ENCODE assay signal across 8 cellular contexts in genomic region chr12:131608740-131609665, GRCh38.
A peak's percentile ranks its signal among the peaks of the same experiment; 100 is the strongest.
DNase-seq lines count a peak whose midpoint lies in the region; ATAC-seq, FAIRE-seq and TF ChIP-seq lines count a peak whose summit lies in the region.

No MANE protein-coding gene starts in this region.

- H2BK12ac ChIP-seq in H1 (ENCODE audit: low read depth, low read length): peak overlapping the region; percentile 92; the same call in 1 of the 2 replicates

- H2AFZ ChIP-seq in H1 (ENCODE audit: low read length): peak overlapping the region; percentile 55

- no peaks in the 10 kb centered on the region for H3K79me2 ChIP-seq in H1 (ENCODE audit: control insufficient read depth in 1 of 2, insufficient read depth in 2 of 2, low read length in 2 of 2)

- no peak overlapping the region for H3K23ac ChIP-seq in H1 (ENCODE audit: insufficient read length)

- no peak overlapping the region for H3K4me3 ChIP-seq in H1 (ENCODE audit: extremely low read depth in 1 of 4, insufficient read depth in 2 of 4, low read depth in 3 of 4, low read length in 4 of 4)

- CTCF ChIA-PET in activated CD8-positive, alpha-beta T cell treated with anti-CD3 and anti-CD28 coated beads for 36 hours (lab: Charles Lee): interaction anchor here (0.6 to 1.2 kb wide), 2 partner anchors 217 to 220 kb away, joined by 3 read pairs; no protein-coding TSS in a partner anchor
- CTCF ChIA-PET in H1 (lab: Charles Lee; ENCODE audit: partially characterized antibody): interaction anchor here (0.7 to 1.7 kb wide), 8 partner anchors 11 to 222 kb away, joined by 3 to 5 read pairs (median 4); no protein-coding TSS in a partner anchor

- no peak overlapping the region for H3K4me2 ChIP-seq in H1 (ENCODE audit: insufficient read depth in 1 of 2, low read depth in 2 of 2, low read length in 2 of 2)

- H3K79me1 ChIP-seq in H1 (ENCODE audit: low read depth, low read length): no peaks in the 10 kb centered on the region

- no peaks in the 10 kb centered on the region for H3K9me3 ChIP-seq in H1 (ENCODE audit: insufficient read depth in 2 of 2, low read depth in 1 of 2, low read length in 1 of 2)

- H4K20me1 ChIP-seq in H1 (replicated peaks in 1 of 2; ENCODE audit: control insufficient read depth in 1 of 2, insufficient read depth in 2 of 2, low read length in 2 of 2): no peaks in the 10 kb centered on the region

- peaks cover 0 to 2% (median 0%) of the 10 kb centered on the region in 4 experiments; a peak in 2 of 7 replicates for H3K4me1 ChIP-seq in H1 (replicated peaks in 1 of 4; ENCODE audit: control insufficient read depth in 3 of 4, insufficient read depth in 4 of 4, low read length in 3 of 4)

- POLR2A ChIA-PET in activated CD8-positive, alpha-beta T cell treated with anti-CD3 and anti-CD28 coated beads for 36 hours (lab: Charles Lee): no interaction called here
- POLR2A ChIA-PET in H1 (lab: Charles Lee; ENCODE audit: partially characterized antibody): interaction anchor here (1.1 kb wide), 1 partner anchor 11 kb away, joined by 3 read pairs; no protein-coding TSS in a partner anchor

- H3K27ac ChIP-seq in H1 (ENCODE audit: low read depth, low read length): no peak overlapping the region

- H3K4ac ChIP-seq in H1 (replicated peaks; ENCODE audit: insufficient read length, low read depth, low read length): no peak overlapping the region

- H3K27me3 Mint-ChIP-seq in activated CD8-positive, alpha-beta T cell treated with anti-CD3 and anti-CD28 coated beads for 36 hours: peaks cover 1% of the 10 kb centered on the region

- ATAC-seq in activated CD8-positive, alpha-beta T cell treated with anti-CD3 and anti-CD28 coated beads for 36 hours: peak; percentile 55
- ATAC-seq in GM18870 (IDR thresholded peaks at IDR 0.05; ENCODE audit: unreplicated experiment): no peak

- H2BK15ac ChIP-seq in H1 (ENCODE audit: low read length): peak overlapping the region; percentile 88

- H4K91ac ChIP-seq in H1 (replicated peaks; ENCODE audit: insufficient read length, low read length): peak overlapping the region; percentile 14

- no peak overlapping the region for H3K14ac ChIP-seq in H1 (ENCODE audit: insufficient read length)

- no peak overlapping the region for H3K4me3 Mint-ChIP-seq in activated CD8-positive, alpha-beta T cell treated with anti-CD3 and anti-CD28 coated beads for 36 hours

- TF ChIP-seq RAD21 in H1 (IDR thresholded peaks at IDR 0.05 in 1 of 2, conservative IDR thresholded peaks at IDR 0.05 in 1 of 2; ENCODE audit: low read depth in 2 of 2, low read length in 2 of 2): peak; percentile 82 to 88

- no peak overlapping the region for H3K56ac ChIP-seq in H1 (replicated peaks; ENCODE audit: insufficient read length, low read depth, low read length)

- peak overlapping the region; percentile 66; the same call in 1 of the 2 replicates for H2BK5ac ChIP-seq in H1 (ENCODE audit: low read depth, low read length)

- H2AK5ac ChIP-seq in H1 (ENCODE audit: low read depth, low read length): no peak overlapping the region

- no peaks in the 10 kb centered on the region for H3K9me3 Mint-ChIP-seq in activated CD8-positive, alpha-beta T cell treated with anti-CD3 and anti-CD28 coated beads for 36 hours

- no peak for TF ChIP-seq EP300 in H1 (IDR thresholded peaks at IDR 0.05; ENCODE audit: borderline replicate concordance in 1 of 2, low read depth in 2 of 2, low read length in 2 of 2)

- peak; percentile 94 for TF ChIP-seq CTCF in activated CD8-positive, alpha-beta T cell treated with anti-CD3 and anti-CD28 coated beads for 36 hours (IDR thresholded peaks at IDR 0.05)
- TF ChIP-seq CTCF in H1 (IDR thresholded peaks at IDR 0.05; ENCODE audit: control extremely low read depth in 1 of 3, insufficient read depth in 1 of 3, low read depth in 1 of 3, low read length in 3 of 3): peak; percentile 80 to 86 (median 85)

- no peaks in the 10 kb centered on the region; a peak in 1 of 7 replicates for H3K27me3 ChIP-seq in H1 (replicated peaks in 1 of 4; ENCODE audit: control insufficient read depth in 3 of 4, extremely low read depth in 1 of 4, insufficient read depth in 3 of 4, low read length in 3 of 4)

- peaks cover 41% of the 10 kb centered on the region for H3K4me1 Mint-ChIP-seq in activated CD8-positive, alpha-beta T cell treated with anti-CD3 and anti-CD28 coated beads for 36 hours (ENCODE audit: low read depth)

- no peak overlapping the region for H4K5ac ChIP-seq in H1 (ENCODE audit: insufficient read length, low read depth, low read length)

- DNase-seq in NCI-H146 (lab: John Stamatoyannopoulos, UW) (peak; percentile 32), NCI-H146 treated with DMSO at 0.1 percent for 48 hours (lab: John Stamatoyannopoulos, UW; ENCODE audit: unreplicated experiment) (no peak), LoVo (ENCODE audit: low spot score) (peak; percentile 57), H1 (ENCODE audit: low read depth in 1 of 2, low spot score in 2 of 2) (peak; percentile 46 to 91), midbrain (lab: John Stamatoyannopoulos, UW) (peak; percentile 86)
- peak; percentile 71 for DNase-seq in activated CD8-positive, alpha-beta T cell treated with anti-CD3 and anti-CD28 coated beads for 36 hours
- DNase-seq in stimulated activated CD8-positive, alpha-beta memory T cell treated with anti-CD3 and anti-CD28 coated beads, Interleukin-7, amount 100 ng/mL, for 1 hour (ENCODE audit: low read depth in 2 of 2): peak; percentile 16 to 39

- FAIRE-seq in H1 (lab: Jason Lieb, UNC): peak; percentile 50

- H3K9ac ChIP-seq in H1 (replicated peaks in 1 of 4; ENCODE audit: extremely low read depth in 1 of 4, low read depth in 3 of 4, low read length in 3 of 4): no peak overlapping the region

- H3K36me3 Mint-ChIP-seq in activated CD8-positive, alpha-beta T cell treated with anti-CD3 and anti-CD28 coated beads for 36 hours (ENCODE audit: low read depth): no peaks in the 10 kb centered on the region

- H2BK20ac ChIP-seq in H1 (ENCODE audit: low read length): peak overlapping the region; percentile 61; the same call in 1 of the 2 replicates

- no peaks in the 10 kb centered on the region for H3K23me2 ChIP-seq in H1 (ENCODE audit: low read depth, low read length)

- H3K27ac Mint-ChIP-seq in activated CD8-positive, alpha-beta T cell treated with anti-CD3 and anti-CD28 coated beads for 36 hours: no peak overlapping the region

- H3K18ac ChIP-seq in H1 (ENCODE audit: extremely low read depth, low read length): peak overlapping the region; percentile 85

- TF ChIP-seq POLR2A in H1 (IDR thresholded peaks at IDR 0.05; ENCODE audit: control extremely low read depth in 1 of 2, low read depth in 2 of 2, low read length in 2 of 2): no peak

- H3K36me3 ChIP-seq in H1 (ENCODE audit: control insufficient read depth in 2 of 4, insufficient read depth in 4 of 4, low read length in 3 of 4): no peaks in the 10 kb centered on the region

- WGBS in H1 (ENCODE audit: extremely low coverage in 1 of 2, insufficient coverage in 1 of 2, insufficient read length in 1 of 2, insufficient replicate concordance in 2 of 2, low coverage in 1 of 2, low lambda C conversion rate in 2 of 2, missing lambda C conversion rate in 1 of 2), 2 experiments: 50% methylated on average over 26 of the region's 26 CpGs; no CpG with 5 or more reads in 1 of the 2 experiments

- H2BK120ac ChIP-seq in H1 (replicated peaks; ENCODE audit: low read depth, low read length): no peak overlapping the region

- intact Hi-C loops in activated CD8-positive, alpha-beta T cell treated with anti-CD3 and anti-CD28 coated beads for 36 hours (cut with micrococcal nuclease): no loop called here

- H4K8ac ChIP-seq in H1 (ENCODE audit: extremely low read depth, insufficient read depth, low read length): no peak overlapping the region

TF ChIP-seq in H1, 55 proteins besides CTCF, POLR2A, EP300 and RAD21:
- peak; percentile 60; the same call in 1 of the 2 replicates for TF ChIP-seq E2F6 (IDR thresholded peaks at IDR 0.05)
- peak; percentile 49; the same call in 1 of the 2 replicates for TF ChIP-seq GABPA (IDR thresholded peaks at IDR 0.05; ENCODE audit: borderline replicate concordance, insufficient read depth, low read length)
- peak; percentile 95 for TF ChIP-seq MAX (IDR thresholded peaks at IDR 0.05)
- TF ChIP-seq TAF1 (IDR thresholded peaks at IDR 0.05; ENCODE audit: low read depth, low read length): no peak
- TF ChIP-seq SIN3A (conservative IDR thresholded peaks at IDR 0.05 in 1 of 2, IDR thresholded peaks at IDR 0.05 in 1 of 2; ENCODE audit: low read depth in 1 of 2, low read length in 2 of 2): peak in 1 of 2 experiments; percentile 66; a peak in 1 of 4 replicates
